ENCODE assay signal across 8 cellular contexts in genomic region chr5:132466453-132467291, GRCh38. TPM values are rescaled to one million over a fixed set of nuclear protein-coding genes. Genes with fewer than 3 reads are reported as not detected.
DNase-seq lines count a peak whose midpoint lies in the region; ATAC-seq and TF ChIP-seq lines count a peak whose summit lies in the region.

No MANE protein-coding gene starts in this region.

- no peak overlapping the region for H3K27ac ChIP-seq in neuronal stem cell (replicated peaks; ENCODE audit: low read length)

- no peak overlapping the region for H2BK120ac ChIP-seq in neuronal stem cell (ENCODE audit: low read depth, low read length)

- no peak overlapping the region for H3K9ac ChIP-seq in neuronal stem cell (ENCODE audit: low read depth, low read length, poor library complexity)

- H3K27ac Mint-ChIP-seq in T-cell (peak overlapping the region; percentile 97 to 100), chondrocyte (ENCODE audit: unreplicated experiment) (peak overlapping the region; percentile 45)

- no peak for TF ChIP-seq POLR2A in lower leg skin (IDR thresholded peaks at IDR 0.05)

- H2BK12ac ChIP-seq in neuronal stem cell (ENCODE audit: low read length), result no peak overlapping the region

- CTCF ChIA-PET in T-cell (lab: Charles Lee), result interaction anchor here (0.5 to 4.5 kb wide), 28 partner anchors 11 to 277 kb away, joined by 3 to 61 read pairs (median 5); partner anchors contain the start of gene IRF1 (in 1 of the 2)

- H2BK5ac ChIP-seq in neuronal stem cell (ENCODE audit: low read length), result no peak overlapping the region

- TF ChIP-seq CTCF in chondrocyte (IDR thresholded peaks at IDR 0.05) (no peak), lower leg skin (IDR thresholded peaks at IDR 0.05) (no peak)

- no peak overlapping the region for H4K8ac ChIP-seq in neuronal stem cell (ENCODE audit: low read depth, low read length)

- no peak overlapping the region for H3K4ac ChIP-seq in neuronal stem cell (ENCODE audit: low read length)

- H2AK5ac ChIP-seq in neuronal stem cell (ENCODE audit: low read depth, low read length), result no peak overlapping the region

- H3K79me1 ChIP-seq in neuronal stem cell (ENCODE audit: low read depth, low read length), result no peaks in the 10 kb centered on the region

- peak overlapping the region; percentile 21 for H3K18ac ChIP-seq in neuronal stem cell (ENCODE audit: low read length)

- ATAC-seq in GM18907 (IDR thresholded peaks at IDR 0.05; ENCODE audit: unreplicated experiment) (peak; percentile 70), HG03103 (IDR thresholded peaks at IDR 0.05; ENCODE audit: low read depth, unreplicated experiment) (peak; percentile 53), T-cell (replicated peaks in 1 of 4) (peak; percentile 58 to 84 (median 81))

- no peaks in the 10 kb centered on the region for H3K27me3 Mint-ChIP-seq in T-cell
- H3K27me3 Mint-ChIP-seq in chondrocyte (ENCODE audit: low read depth), result no peaks in the 10 kb centered on the region

- H3K36me3 Mint-ChIP-seq in T-cell, result peaks cover 18% of the 10 kb centered on the region
- peaks cover 3% of the 10 kb centered on the region for H3K36me3 Mint-ChIP-seq in chondrocyte (ENCODE audit: low read depth)

- H3K36me3 ChIP-seq in neuronal stem cell (replicated peaks in 1 of 2; ENCODE audit: control insufficient read depth in 2 of 2, insufficient read depth in 2 of 2, low read length in 2 of 2), result no peaks in the 10 kb centered on the region

- peak overlapping the region; percentile 65 to 77 (median 66) for H3K4me3 Mint-ChIP-seq in T-cell
- H3K4me3 Mint-ChIP-seq in chondrocyte (ENCODE audit: unreplicated experiment), result no peak overlapping the region

- no peak overlapping the region for H2BK15ac ChIP-seq in neuronal stem cell (ENCODE audit: low read length)

- DNase-seq in AML-193 (lab: John Stamatoyannopoulos, UW) (peak; percentile 97 to 99), T-cell (peak; percentile 56 to 82 (median 74)), chondrocyte (ENCODE audit: low spot score) (peak; percentile 81), neuronal stem cell (ENCODE audit: low spot score) (no peak), NCI-H748 (lab: John Stamatoyannopoulos, UW; ENCODE audit: unreplicated experiment) (no peak), lower leg skin (ENCODE audit: low spot score in 2 of 2) (no peak)

- H2AFZ ChIP-seq in neuronal stem cell (ENCODE audit: low read length), result peak overlapping the region; percentile 26

- no peak overlapping the region for H3K23ac ChIP-seq in neuronal stem cell (ENCODE audit: low read depth, low read length, poor library complexity)

- POLR2A ChIA-PET in T-cell (lab: Charles Lee), result interaction anchor here (0.5 to 4.4 kb wide), 25 partner anchors 8 to 97 kb away, joined by 3 to 111 read pairs (median 4); partner anchors contain the start of genes IRF1 (in 2 of the 2) and SLC22A5 (in 1 of the 2)

- H3K14ac ChIP-seq in neuronal stem cell (ENCODE audit: low read length), result no peak overlapping the region

- peaks cover 0 to 10% of the 10 kb centered on the region in 2 donors for H3K4me1 ChIP-seq in neuronal stem cell (ENCODE audit: control insufficient read depth in 2 of 2, insufficient read depth in 1 of 2, low read depth in 1 of 2, low read length in 2 of 2)

- no peak overlapping the region for H3K4me2 ChIP-seq in neuronal stem cell (ENCODE audit: insufficient read depth, low read length, poor library complexity, severe bottlenecking)

- H3K4me3 ChIP-seq in neuronal stem cell (ENCODE audit: low read length in 2 of 2) (no peak overlapping the region), lower leg skin (ENCODE audit: low read depth, poor library complexity, severe bottlenecking) (no peak overlapping the region)

- no peak overlapping the region for H4K91ac ChIP-seq in neuronal stem cell (ENCODE audit: low read depth, low read length, poor library complexity)

- H3K9me3 Mint-ChIP-seq in T-cell (no peaks in the 10 kb centered on the region), chondrocyte (ENCODE audit: low read depth) (peaks cover 7% of the 10 kb centered on the region)

- WGBS in neuronal stem cell (ENCODE audit: extremely low coverage in 2 of 2, insufficient read length in 2 of 2, insufficient replicate concordance in 1 of 2), 2 donors, result no CpG with 5 or more reads among the region's 18 CpGs
- WGBS in lower leg skin, 2 donors, result 53% methylated on average over 17 to 18 of the region's 18 CpGs

- peaks cover 94 to 99% (median 96%) of the 10 kb centered on the region in 3 donors for H3K4me1 Mint-ChIP-seq in T-cell
- peaks cover 59% of the 10 kb centered on the region for H3K4me1 Mint-ChIP-seq in chondrocyte (ENCODE audit: low read depth)

- intact Hi-C loops in lower leg skin (cut with DNase I; ENCODE audit: low total_unique reads), result no loop called here

- H3K9me3 ChIP-seq in neuronal stem cell (replicated peaks in 1 of 2; ENCODE audit: control insufficient read depth in 2 of 2, insufficient read depth in 1 of 2, low read depth in 1 of 2, low read length in 2 of 2), result peaks cover 3% of the 10 kb centered on the region in 2 donors

- H3K27me3 ChIP-seq in neuronal stem cell (ENCODE audit: control insufficient read depth in 3 of 3, insufficient read depth in 3 of 3, low read depth in 1 of 3, low read length in 3 of 3), result no peaks in the 10 kb centered on the region

RNA-seq across cellular contexts. Expression of gene IRF1, which starts 23.9 kb away (rescaled TPM):
- total RNA-seq in T-cell, result 100 to 1,000 TPM; 167 to 859 (median 252) TPM
- 10.8 to 17.8 TPM (median 16.3 TPM) in 3 replicates for total RNA-seq in chondrocyte
- polyA plus RNA-seq in neuronal stem cell (2013, experiment 1 of 2), result 1.4 TPM
- 1.5 TPM for polyA plus RNA-seq in neuronal stem cell (2013, experiment 2 of 2)
- 10 to 100 TPM in 3 of 4 donors, 1 to 10 TPM in 1; 9.6 to 15.0 (median 14.5) TPM for total RNA-seq in lower leg skin

Comparison
In these comparisons a context has a peak if more than half of its experiments do, and no peak if none do; other contexts are left out.
1. DNase-seq: peak in AML-193 (2 of 2), T-cell (34 of 34) and chondrocyte (single experiment); none in neuronal stem cell (single experiment), NCI-H748 (single experiment) and lower leg skin (0 of 2).
2. Peak in every context shown above with its lines, with median percentiles within 50 percentile points of each other: ATAC-seq.